1 cellular context compared by ENCODE assay signal in the genomic region with DNA sequence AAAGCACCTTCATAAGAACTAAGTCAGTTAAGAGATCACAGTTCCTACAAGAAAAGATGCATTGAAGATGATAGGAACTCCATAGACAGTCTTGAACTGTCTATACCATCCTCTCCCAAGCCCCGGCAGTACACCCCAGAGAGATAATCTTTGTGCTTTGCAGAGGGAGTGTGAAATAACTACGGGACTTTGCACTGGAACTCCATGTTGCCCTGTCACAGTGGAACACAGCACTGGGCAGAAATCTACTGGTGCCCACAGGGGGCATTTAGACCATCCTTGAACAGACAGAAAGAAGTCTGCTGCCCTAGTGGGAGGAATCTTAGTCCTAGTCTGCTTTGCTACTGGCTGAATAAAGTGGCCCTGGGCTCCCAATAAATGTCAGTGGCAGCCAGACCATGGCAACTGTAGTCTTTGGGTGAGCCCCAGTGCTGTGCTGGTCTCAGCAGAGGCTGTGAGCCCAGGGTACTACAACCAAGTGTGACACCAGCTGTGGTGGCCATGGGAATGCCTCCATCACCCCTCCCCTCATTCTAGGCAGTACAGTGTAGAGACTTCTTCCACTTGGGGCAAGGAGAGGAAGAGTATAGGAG.
TF ChIP-seq lines count a peak whose summit lies in the region.

No MANE protein-coding gene starts in this region.

TF ChIP-seq in WTC11, 78 proteins besides CTCF, POLR2A, EP300 and RAD21:
- TF ChIP-seq GABPB1 (CRISPR knock-in tag; IDR thresholded peaks at IDR 0.05) (no peak), FOXJ3 (CRISPR knock-in tag; IDR thresholded peaks at IDR 0.05; ENCODE audit: borderline replicate concordance) (no peak), CREM (CRISPR knock-in tag; IDR thresholded peaks at IDR 0.05) (no peak), OVOL2 (CRISPR knock-in tag; IDR thresholded peaks at IDR 0.05; ENCODE audit: borderline replicate concordance) (no peak), NR3C1 (CRISPR knock-in tag; conservative IDR thresholded peaks at IDR 0.05; ENCODE audit: low read depth) (no peak), CBFB (CRISPR knock-in tag; IDR thresholded peaks at IDR 0.05; ENCODE audit: low read depth) (no peak), TP53 (CRISPR knock-in tag; IDR thresholded peaks at IDR 0.05) (no peak), ZSCAN18 (CRISPR knock-in tag; IDR thresholded peaks at IDR 0.05) (no peak), GRHL2 (CRISPR knock-in tag; IDR thresholded peaks at IDR 0.05; ENCODE audit: insufficient replicate concordance, severe bottlenecking) (no peak), CREB1 (CRISPR knock-in tag; IDR thresholded peaks at IDR 0.05) (no peak), ELF4 (CRISPR knock-in tag; IDR thresholded peaks at IDR 0.05; ENCODE audit: low read depth) (no peak), JUN (CRISPR knock-in tag; IDR thresholded peaks at IDR 0.05) (no peak)
- TF ChIP-seq, protein P1, sequence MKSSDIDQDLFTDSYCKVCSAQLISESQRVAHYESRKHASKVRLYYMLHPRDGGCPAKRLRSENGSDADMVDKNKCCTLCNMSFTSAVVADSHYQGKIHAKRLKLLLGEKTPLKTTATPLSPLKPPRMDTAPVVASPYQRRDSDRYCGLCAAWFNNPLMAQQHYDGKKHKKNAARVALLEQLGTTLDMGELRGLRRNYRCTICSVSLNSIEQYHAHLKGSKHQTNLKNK (CRISPR knock-in tag; IDR thresholded peaks at IDR 0.05): no peak
- TF ChIP-seq, protein P2, sequence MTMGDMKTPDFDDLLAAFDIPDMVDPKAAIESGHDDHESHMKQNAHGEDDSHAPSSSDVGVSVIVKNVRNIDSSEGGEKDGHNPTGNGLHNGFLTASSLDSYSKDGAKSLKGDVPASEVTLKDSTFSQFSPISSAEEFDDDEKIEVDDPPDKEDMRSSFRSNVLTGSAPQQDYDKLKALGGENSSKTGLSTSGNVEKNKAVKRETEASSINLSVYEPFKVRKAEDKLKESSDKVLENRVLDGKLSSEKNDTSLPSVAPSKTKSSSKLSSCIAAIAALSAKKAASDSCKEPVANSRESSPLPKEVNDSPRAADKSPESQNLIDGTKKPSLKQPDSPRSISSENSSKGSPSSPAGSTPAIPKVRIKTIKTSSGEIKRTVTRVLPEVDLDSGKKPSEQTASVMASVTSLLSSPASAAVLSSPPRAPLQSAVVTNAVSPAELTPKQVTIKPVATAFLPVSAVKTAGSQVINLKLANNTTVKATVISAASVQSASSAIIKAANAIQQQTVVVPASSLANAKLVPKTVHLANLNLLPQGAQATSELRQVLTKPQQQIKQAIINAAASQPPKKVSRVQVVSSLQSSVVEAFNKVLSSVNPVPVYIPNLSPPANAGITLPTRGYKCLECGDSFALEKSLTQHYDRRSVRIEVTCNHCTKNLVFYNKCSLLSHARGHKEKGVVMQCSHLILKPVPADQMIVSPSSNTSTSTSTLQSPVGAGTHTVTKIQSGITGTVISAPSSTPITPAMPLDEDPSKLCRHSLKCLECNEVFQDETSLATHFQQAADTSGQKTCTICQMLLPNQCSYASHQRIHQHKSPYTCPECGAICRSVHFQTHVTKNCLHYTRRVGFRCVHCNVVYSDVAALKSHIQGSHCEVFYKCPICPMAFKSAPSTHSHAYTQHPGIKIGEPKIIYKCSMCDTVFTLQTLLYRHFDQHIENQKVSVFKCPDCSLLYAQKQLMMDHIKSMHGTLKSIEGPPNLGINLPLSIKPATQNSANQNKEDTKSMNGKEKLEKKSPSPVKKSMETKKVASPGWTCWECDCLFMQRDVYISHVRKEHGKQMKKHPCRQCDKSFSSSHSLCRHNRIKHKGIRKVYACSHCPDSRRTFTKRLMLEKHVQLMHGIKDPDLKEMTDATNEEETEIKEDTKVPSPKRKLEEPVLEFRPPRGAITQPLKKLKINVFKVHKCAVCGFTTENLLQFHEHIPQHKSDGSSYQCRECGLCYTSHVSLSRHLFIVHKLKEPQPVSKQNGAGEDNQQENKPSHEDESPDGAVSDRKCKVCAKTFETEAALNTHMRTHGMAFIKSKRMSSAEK (CRISPR knock-in tag; IDR thresholded peaks at IDR 0.05; ENCODE audit: borderline replicate concordance): no peak
- TF ChIP-seq, protein P3, sequence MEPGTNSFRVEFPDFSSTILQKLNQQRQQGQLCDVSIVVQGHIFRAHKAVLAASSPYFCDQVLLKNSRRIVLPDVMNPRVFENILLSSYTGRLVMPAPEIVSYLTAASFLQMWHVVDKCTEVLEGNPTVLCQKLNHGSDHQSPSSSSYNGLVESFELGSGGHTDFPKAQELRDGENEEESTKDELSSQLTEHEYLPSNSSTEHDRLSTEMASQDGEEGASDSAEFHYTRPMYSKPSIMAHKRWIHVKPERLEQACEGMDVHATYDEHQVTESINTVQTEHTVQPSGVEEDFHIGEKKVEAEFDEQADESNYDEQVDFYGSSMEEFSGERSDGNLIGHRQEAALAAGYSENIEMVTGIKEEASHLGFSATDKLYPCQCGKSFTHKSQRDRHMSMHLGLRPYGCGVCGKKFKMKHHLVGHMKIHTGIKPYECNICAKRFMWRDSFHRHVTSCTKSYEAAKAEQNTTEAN (CRISPR knock-in tag; IDR thresholded peaks at IDR 0.05): no peak
- TF ChIP-seq, protein P4, sequence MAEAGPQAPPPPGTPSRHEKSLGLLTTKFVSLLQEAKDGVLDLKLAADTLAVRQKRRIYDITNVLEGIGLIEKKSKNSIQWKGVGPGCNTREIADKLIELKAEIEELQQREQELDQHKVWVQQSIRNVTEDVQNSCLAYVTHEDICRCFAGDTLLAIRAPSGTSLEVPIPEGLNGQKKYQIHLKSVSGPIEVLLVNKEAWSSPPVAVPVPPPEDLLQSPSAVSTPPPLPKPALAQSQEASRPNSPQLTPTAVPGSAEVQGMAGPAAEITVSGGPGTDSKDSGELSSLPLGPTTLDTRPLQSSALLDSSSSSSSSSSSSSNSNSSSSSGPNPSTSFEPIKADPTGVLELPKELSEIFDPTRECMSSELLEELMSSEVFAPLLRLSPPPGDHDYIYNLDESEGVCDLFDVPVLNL (CRISPR knock-in tag; IDR thresholded peaks at IDR 0.05; ENCODE audit: borderline replicate concordance, low read depth): no peak
